Comparison of ENCODE assay signal across 8 cellular contexts in genomic region chr5:119274024-119274766, GRCh38.
A peak's percentile ranks its signal among the peaks of the same experiment; 100 is the strongest.
DNase-seq lines count a peak whose midpoint lies in the region; ATAC-seq and TF ChIP-seq lines count a peak whose summit lies in the region.

No MANE protein-coding gene starts in this region.

- H3K14ac ChIP-seq in neuronal stem cell (ENCODE audit: low read length): no peak overlapping the region

- no peaks in the 10 kb centered on the region for H3K9me3 Mint-ChIP-seq in natural killer cell treated with Interleukin-12 subunit alpha and Interleukin-12 subunit beta and Interleukin-15 and Interleukin-18, amount 100 ng/mL, for 72 hours

- DNase-seq in EH (ENCODE audit: low read depth) (peak; percentile 62), breast epithelium (ENCODE audit: low spot score in 2 of 2) (peak in 1 of 2 donors; percentile 41), neuronal stem cell (ENCODE audit: low spot score) (no peak), pons (ENCODE audit: low spot score) (no peak)
- no peak for DNase-seq in Jurkat, Clone E6-1 (ENCODE audit: low read depth, low spot score)
- DNase-seq in natural killer cell treated with Interleukin-12 subunit alpha and Interleukin-12 subunit beta and Interleukin-15 and Interleukin-18, amount 100 ng/mL, for 72 hours (ENCODE audit: low spot score): no peak
- no peak for DNase-seq in activated CD8-positive, alpha-beta memory T cell treated with anti-CD3 and anti-CD28 coated beads for 24 hours
- no peak for DNase-seq in stimulated activated CD4-positive, alpha-beta T cell treated with anti-CD3 and anti-CD28 coated beads, Interleukin-12 subunit alpha, Interleukin-12 subunit beta, amount 100 ng/mL, for 4 hours

- TF ChIP-seq CTCF in breast epithelium (IDR thresholded peaks at IDR 0.05): no peak

- intact Hi-C loops in breast epithelium (cut with DNase I; ENCODE audit: low total_unique reads): loop anchor here (10.0 kb wide), 1 partner anchor 141 kb away; no protein-coding TSS in a partner anchor

- H2BK12ac ChIP-seq in neuronal stem cell (ENCODE audit: low read length): no peak overlapping the region

- H3K23ac ChIP-seq in neuronal stem cell (ENCODE audit: low read depth, low read length, poor library complexity): no peak overlapping the region

- H3K27me3 ChIP-seq in breast epithelium: no peaks in the 10 kb centered on the region
- no peaks in the 10 kb centered on the region for H3K27me3 ChIP-seq in neuronal stem cell (ENCODE audit: control insufficient read depth in 3 of 3, insufficient read depth in 3 of 3, low read depth in 1 of 3, low read length in 3 of 3)

- H3K4me1 ChIP-seq in breast epithelium: no peaks in the 10 kb centered on the region
- peaks cover 0 to 6% of the 10 kb centered on the region in 2 donors for H3K4me1 ChIP-seq in neuronal stem cell (ENCODE audit: control insufficient read depth in 2 of 2, insufficient read depth in 1 of 2, low read depth in 1 of 2, low read length in 2 of 2)

- no peaks in the 10 kb centered on the region for H3K9me3 ChIP-seq in breast epithelium
- no peaks in the 10 kb centered on the region for H3K9me3 ChIP-seq in neuronal stem cell (replicated peaks in 1 of 2; ENCODE audit: control insufficient read depth in 2 of 2, insufficient read depth in 1 of 2, low read depth in 1 of 2, low read length in 2 of 2)

- H4K91ac ChIP-seq in neuronal stem cell (ENCODE audit: low read depth, low read length, poor library complexity): no peak overlapping the region

- TF ChIP-seq POLR2A in breast epithelium (IDR thresholded peaks at IDR 0.05): no peak

- no peak overlapping the region for H3K4ac ChIP-seq in neuronal stem cell (ENCODE audit: low read length)

- H3K36me3 Mint-ChIP-seq in natural killer cell treated with Interleukin-12 subunit alpha and Interleukin-12 subunit beta and Interleukin-15 and Interleukin-18, amount 100 ng/mL, for 72 hours: peaks cover 3% of the 10 kb centered on the region

- H2AFZ ChIP-seq in neuronal stem cell (ENCODE audit: low read length): no peak overlapping the region

- peaks cover 2% of the 10 kb centered on the region for H3K79me1 ChIP-seq in neuronal stem cell (ENCODE audit: low read depth, low read length)

- H3K4me3 ChIP-seq in Jurkat, Clone E6-1 (ENCODE audit: low read length): peak overlapping the region; percentile 35
- H3K4me3 ChIP-seq in breast epithelium: no peak overlapping the region
- no peak overlapping the region for H3K4me3 ChIP-seq in neuronal stem cell (ENCODE audit: low read length in 2 of 2)

- no peak overlapping the region for H2BK15ac ChIP-seq in neuronal stem cell (ENCODE audit: low read length)

- H3K36me3 ChIP-seq in breast epithelium: no peaks in the 10 kb centered on the region
- no peaks in the 10 kb centered on the region for H3K36me3 ChIP-seq in neuronal stem cell (replicated peaks in 1 of 2; ENCODE audit: control insufficient read depth in 2 of 2, insufficient read depth in 2 of 2, low read length in 2 of 2)

- H3K4me2 ChIP-seq in neuronal stem cell (ENCODE audit: insufficient read depth, low read length, poor library complexity, severe bottlenecking): no peak overlapping the region

- WGBS in neuronal stem cell (ENCODE audit: extremely low coverage in 2 of 2, insufficient read length in 2 of 2, insufficient replicate concordance in 1 of 2), 2 donors: no CpG with 5 or more reads among the region's 5 CpGs

- peak overlapping the region; percentile 99 for H3K4me3 Mint-ChIP-seq in natural killer cell treated with Interleukin-12 subunit alpha and Interleukin-12 subunit beta and Interleukin-15 and Interleukin-18, amount 100 ng/mL, for 72 hours

- H3K27ac Mint-ChIP-seq in natural killer cell treated with Interleukin-12 subunit alpha and Interleukin-12 subunit beta and Interleukin-15 and Interleukin-18, amount 100 ng/mL, for 72 hours: peak overlapping the region; percentile 86 to 99

- H3K18ac ChIP-seq in neuronal stem cell (ENCODE audit: low read length): no peak overlapping the region

- H2BK120ac ChIP-seq in neuronal stem cell (ENCODE audit: low read depth, low read length): no peak overlapping the region

- H2AK5ac ChIP-seq in neuronal stem cell (ENCODE audit: low read depth, low read length): no peak overlapping the region

- H3K27ac ChIP-seq in breast epithelium (peak overlapping the region; percentile 56 to 66), neuronal stem cell (replicated peaks; ENCODE audit: low read length) (no peak overlapping the region)

- H4K8ac ChIP-seq in neuronal stem cell (ENCODE audit: low read depth, low read length): no peak overlapping the region

- H2BK5ac ChIP-seq in neuronal stem cell (ENCODE audit: low read length): no peak overlapping the region

- H3K27me3 Mint-ChIP-seq in natural killer cell treated with Interleukin-12 subunit alpha and Interleukin-12 subunit beta and Interleukin-15 and Interleukin-18, amount 100 ng/mL, for 72 hours: no peaks in the 10 kb centered on the region

- ATAC-seq in natural killer cell treated with Interleukin-12 subunit alpha and Interleukin-12 subunit beta and Interleukin-15 and Interleukin-18, amount 100 ng/mL, for 72 hours: no peak

- no peak overlapping the region for H3K9ac ChIP-seq in neuronal stem cell (ENCODE audit: low read depth, low read length, poor library complexity)

- peaks cover 89 to 96% of the 10 kb centered on the region in 2 donors for H3K4me1 Mint-ChIP-seq in natural killer cell treated with Interleukin-12 subunit alpha and Interleukin-12 subunit beta and Interleukin-15 and Interleukin-18, amount 100 ng/mL, for 72 hours (ENCODE audit: low read depth in 2 of 2)
